In genomic region chr16:46918905-46919792, GRCh38 we compare ENCODE assay signal across 1 cellular context.
TF ChIP-seq lines count a peak whose summit lies in the region.

No MANE protein-coding gene starts in this region.

TF ChIP-seq in GM12878, 131 proteins besides CTCF, POLR2A, EP300 and RAD21 (continues in another document):
- TF ChIP-seq BMI1 (IDR thresholded peaks at IDR 0.05; ENCODE audit: borderline replicate concordance): no peak
- peak; percentile 67; the same call in 1 of the 3 replicates for TF ChIP-seq POU2F2 (IDR thresholded peaks at IDR 0.05; ENCODE audit: borderline replicate concordance, low read depth, low read length)
- no peak for TF ChIP-seq WRNIP1 (IDR thresholded peaks at IDR 0.05; ENCODE audit: borderline replicate concordance, low read depth, low read length)
- no peak for TF ChIP-seq HDAC2 (IDR thresholded peaks at IDR 0.05)
- no peak for TF ChIP-seq ZNF622 (IDR thresholded peaks at IDR 0.05)
- TF ChIP-seq YY1 (IDR thresholded peaks at IDR 0.05; ENCODE audit: low read depth, low read length): peak; percentile 30; the same call in 1 of the 2 replicates
- no peak for TF ChIP-seq ATF7 (IDR thresholded peaks at IDR 0.05; ENCODE audit: low read depth)
- TF ChIP-seq IRF4 (IDR thresholded peaks at IDR 0.05; ENCODE audit: low read depth, low read length): 0 out of 2 replicates have a peak, but pooled peaks have one; percentile 55
- no peak for TF ChIP-seq KDM1A (IDR thresholded peaks at IDR 0.05; ENCODE audit: borderline replicate concordance)
- TF ChIP-seq TCF12 (IDR thresholded peaks at IDR 0.05; ENCODE audit: low read depth, low read length): peak; percentile 76
- TF ChIP-seq POLR2AphosphoS2 (IDR thresholded peaks at IDR 0.05; ENCODE audit: low read depth, low read length): no peak
- TF ChIP-seq BHLHE40 (IDR thresholded peaks at IDR 0.05; ENCODE audit: borderline replicate concordance in 1 of 2, low read depth in 2 of 2, low read length in 1 of 2): peak in 1 of 2 experiments; percentile 15; a peak in 1 of 4 replicates
- TF ChIP-seq ELK1 (IDR thresholded peaks at IDR 0.05; ENCODE audit: low read depth, low read length): no peak
- TF ChIP-seq, protein P1, sequence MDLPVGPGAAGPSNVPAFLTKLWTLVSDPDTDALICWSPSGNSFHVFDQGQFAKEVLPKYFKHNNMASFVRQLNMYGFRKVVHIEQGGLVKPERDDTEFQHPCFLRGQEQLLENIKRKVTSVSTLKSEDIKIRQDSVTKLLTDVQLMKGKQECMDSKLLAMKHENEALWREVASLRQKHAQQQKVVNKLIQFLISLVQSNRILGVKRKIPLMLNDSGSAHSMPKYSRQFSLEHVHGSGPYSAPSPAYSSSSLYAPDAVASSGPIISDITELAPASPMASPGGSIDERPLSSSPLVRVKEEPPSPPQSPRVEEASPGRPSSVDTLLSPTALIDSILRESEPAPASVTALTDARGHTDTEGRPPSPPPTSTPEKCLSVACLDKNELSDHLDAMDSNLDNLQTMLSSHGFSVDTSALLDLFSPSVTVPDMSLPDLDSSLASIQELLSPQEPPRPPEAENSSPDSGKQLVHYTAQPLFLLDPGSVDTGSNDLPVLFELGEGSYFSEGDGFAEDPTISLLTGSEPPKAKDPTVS (IDR thresholded peaks at IDR 0.05; ENCODE audit: low read depth, low read length): no peak
- no peak for TF ChIP-seq BCLAF1 (IDR thresholded peaks at IDR 0.05)
- TF ChIP-seq CHD4 (IDR thresholded peaks at IDR 0.05): no peak
- TF ChIP-seq SREBF2 (IDR thresholded peaks at IDR 0.05; ENCODE audit: low read length): no peak
- TF ChIP-seq, protein P2, sequence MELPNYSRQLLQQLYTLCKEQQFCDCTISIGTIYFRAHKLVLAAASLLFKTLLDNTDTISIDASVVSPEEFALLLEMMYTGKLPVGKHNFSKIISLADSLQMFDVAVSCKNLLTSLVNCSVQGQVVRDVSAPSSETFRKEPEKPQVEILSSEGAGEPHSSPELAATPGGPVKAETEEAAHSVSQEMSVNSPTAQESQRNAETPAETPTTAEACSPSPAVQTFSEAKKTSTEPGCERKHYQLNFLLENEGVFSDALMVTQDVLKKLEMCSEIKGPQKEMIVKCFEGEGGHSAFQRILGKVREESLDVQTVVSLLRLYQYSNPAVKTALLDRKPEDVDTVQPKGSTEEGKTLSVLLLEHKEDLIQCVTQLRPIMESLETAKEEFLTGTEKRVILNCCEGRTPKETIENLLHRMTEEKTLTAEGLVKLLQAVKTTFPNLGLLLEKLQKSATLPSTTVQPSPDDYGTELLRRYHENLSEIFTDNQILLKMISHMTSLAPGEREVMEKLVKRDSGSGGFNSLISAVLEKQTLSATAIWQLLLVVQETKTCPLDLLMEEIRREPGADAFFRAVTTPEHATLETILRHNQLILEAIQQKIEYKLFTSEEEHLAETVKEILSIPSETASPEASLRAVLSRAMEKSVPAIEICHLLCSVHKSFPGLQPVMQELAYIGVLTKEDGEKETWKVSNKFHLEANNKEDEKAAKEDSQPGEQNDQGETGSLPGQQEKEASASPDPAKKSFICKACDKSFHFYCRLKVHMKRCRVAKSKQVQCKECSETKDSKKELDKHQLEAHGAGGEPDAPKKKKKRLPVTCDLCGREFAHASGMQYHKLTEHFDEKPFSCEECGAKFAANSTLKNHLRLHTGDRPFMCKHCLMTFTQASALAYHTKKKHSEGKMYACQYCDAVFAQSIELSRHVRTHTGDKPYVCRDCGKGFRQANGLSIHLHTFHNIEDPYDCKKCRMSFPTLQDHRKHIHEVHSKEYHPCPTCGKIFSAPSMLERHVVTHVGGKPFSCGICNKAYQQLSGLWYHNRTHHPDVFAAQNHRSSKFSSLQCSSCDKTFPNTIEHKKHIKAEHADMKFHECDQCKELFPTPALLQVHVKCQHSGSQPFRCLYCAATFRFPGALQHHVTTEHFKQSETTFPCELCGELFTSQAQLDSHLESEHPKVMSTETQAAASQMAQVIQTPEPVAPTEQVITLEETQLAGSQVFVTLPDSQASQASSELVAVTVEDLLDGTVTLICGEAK (IDR thresholded peaks at IDR 0.05; ENCODE audit: borderline replicate concordance): no peak
- peak; percentile 82 for TF ChIP-seq TCF3 (IDR thresholded peaks at IDR 0.05; ENCODE audit: borderline replicate concordance, insufficient read depth, low read depth, low read length)
- no peak for TF ChIP-seq BRCA1 (IDR thresholded peaks at IDR 0.05; ENCODE audit: low read depth, low read length)
- TF ChIP-seq NFXL1 (IDR thresholded peaks at IDR 0.05; ENCODE audit: borderline replicate concordance): no peak
- no peak for TF ChIP-seq RELB (IDR thresholded peaks at IDR 0.05; ENCODE audit: low read depth)
- TF ChIP-seq, protein P3, sequence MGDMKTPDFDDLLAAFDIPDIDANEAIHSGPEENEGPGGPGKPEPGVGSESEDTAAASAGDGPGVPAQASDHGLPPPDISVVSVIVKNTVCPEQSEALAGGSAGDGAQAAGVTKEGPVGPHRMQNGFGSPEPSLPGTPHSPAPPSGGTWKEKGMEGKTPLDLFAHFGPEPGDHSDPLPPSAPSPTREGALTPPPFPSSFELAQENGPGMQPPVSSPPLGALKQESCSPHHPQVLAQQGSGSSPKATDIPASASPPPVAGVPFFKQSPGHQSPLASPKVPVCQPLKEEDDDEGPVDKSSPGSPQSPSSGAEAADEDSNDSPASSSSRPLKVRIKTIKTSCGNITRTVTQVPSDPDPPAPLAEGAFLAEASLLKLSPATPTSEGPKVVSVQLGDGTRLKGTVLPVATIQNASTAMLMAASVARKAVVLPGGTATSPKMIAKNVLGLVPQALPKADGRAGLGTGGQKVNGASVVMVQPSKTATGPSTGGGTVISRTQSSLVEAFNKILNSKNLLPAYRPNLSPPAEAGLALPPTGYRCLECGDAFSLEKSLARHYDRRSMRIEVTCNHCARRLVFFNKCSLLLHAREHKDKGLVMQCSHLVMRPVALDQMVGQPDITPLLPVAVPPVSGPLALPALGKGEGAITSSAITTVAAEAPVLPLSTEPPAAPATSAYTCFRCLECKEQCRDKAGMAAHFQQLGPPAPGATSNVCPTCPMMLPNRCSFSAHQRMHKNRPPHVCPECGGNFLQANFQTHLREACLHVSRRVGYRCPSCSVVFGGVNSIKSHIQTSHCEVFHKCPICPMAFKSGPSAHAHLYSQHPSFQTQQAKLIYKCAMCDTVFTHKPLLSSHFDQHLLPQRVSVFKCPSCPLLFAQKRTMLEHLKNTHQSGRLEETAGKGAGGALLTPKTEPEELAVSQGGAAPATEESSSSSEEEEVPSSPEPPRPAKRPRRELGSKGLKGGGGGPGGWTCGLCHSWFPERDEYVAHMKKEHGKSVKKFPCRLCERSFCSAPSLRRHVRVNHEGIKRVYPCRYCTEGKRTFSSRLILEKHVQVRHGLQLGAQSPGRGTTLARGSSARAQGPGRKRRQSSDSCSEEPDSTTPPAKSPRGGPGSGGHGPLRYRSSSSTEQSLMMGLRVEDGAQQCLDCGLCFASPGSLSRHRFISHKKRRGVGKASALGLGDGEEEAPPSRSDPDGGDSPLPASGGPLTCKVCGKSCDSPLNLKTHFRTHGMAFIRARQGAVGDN (IDR thresholded peaks at IDR 0.05): no peak
- no peak for TF ChIP-seq CHD1 (IDR thresholded peaks at IDR 0.05; ENCODE audit: low read depth, low read length)
- no peak for TF ChIP-seq DPF2 (IDR thresholded peaks at IDR 0.05)
- no peak for TF ChIP-seq HDAC6 (IDR thresholded peaks at IDR 0.05; ENCODE audit: unreplicated experiment)
- TF ChIP-seq LARP7 (IDR thresholded peaks at IDR 0.05): no peak
- TF ChIP-seq EED (IDR thresholded peaks at IDR 0.05; ENCODE audit: low read depth): no peak
- TF ChIP-seq, protein P4, sequence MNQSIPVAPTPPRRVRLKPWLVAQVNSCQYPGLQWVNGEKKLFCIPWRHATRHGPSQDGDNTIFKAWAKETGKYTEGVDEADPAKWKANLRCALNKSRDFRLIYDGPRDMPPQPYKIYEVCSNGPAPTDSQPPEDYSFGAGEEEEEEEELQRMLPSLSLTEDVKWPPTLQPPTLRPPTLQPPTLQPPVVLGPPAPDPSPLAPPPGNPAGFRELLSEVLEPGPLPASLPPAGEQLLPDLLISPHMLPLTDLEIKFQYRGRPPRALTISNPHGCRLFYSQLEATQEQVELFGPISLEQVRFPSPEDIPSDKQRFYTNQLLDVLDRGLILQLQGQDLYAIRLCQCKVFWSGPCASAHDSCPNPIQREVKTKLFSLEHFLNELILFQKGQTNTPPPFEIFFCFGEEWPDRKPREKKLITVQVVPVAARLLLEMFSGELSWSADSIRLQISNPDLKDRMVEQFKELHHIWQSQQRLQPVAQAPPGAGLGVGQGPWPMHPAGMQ (IDR thresholded peaks at IDR 0.05; ENCODE audit: borderline replicate concordance): no peak
- no peak for TF ChIP-seq RBBP5 (conservative IDR thresholded peaks at IDR 0.05)
- no peak for TF ChIP-seq NR2C2 (IDR thresholded peaks at IDR 0.05; ENCODE audit: borderline replicate concordance, control insufficient read depth, insufficient read length, low read depth)
- TF ChIP-seq RAD51 (IDR thresholded peaks at IDR 0.05): no peak
- TF ChIP-seq, protein P5, sequence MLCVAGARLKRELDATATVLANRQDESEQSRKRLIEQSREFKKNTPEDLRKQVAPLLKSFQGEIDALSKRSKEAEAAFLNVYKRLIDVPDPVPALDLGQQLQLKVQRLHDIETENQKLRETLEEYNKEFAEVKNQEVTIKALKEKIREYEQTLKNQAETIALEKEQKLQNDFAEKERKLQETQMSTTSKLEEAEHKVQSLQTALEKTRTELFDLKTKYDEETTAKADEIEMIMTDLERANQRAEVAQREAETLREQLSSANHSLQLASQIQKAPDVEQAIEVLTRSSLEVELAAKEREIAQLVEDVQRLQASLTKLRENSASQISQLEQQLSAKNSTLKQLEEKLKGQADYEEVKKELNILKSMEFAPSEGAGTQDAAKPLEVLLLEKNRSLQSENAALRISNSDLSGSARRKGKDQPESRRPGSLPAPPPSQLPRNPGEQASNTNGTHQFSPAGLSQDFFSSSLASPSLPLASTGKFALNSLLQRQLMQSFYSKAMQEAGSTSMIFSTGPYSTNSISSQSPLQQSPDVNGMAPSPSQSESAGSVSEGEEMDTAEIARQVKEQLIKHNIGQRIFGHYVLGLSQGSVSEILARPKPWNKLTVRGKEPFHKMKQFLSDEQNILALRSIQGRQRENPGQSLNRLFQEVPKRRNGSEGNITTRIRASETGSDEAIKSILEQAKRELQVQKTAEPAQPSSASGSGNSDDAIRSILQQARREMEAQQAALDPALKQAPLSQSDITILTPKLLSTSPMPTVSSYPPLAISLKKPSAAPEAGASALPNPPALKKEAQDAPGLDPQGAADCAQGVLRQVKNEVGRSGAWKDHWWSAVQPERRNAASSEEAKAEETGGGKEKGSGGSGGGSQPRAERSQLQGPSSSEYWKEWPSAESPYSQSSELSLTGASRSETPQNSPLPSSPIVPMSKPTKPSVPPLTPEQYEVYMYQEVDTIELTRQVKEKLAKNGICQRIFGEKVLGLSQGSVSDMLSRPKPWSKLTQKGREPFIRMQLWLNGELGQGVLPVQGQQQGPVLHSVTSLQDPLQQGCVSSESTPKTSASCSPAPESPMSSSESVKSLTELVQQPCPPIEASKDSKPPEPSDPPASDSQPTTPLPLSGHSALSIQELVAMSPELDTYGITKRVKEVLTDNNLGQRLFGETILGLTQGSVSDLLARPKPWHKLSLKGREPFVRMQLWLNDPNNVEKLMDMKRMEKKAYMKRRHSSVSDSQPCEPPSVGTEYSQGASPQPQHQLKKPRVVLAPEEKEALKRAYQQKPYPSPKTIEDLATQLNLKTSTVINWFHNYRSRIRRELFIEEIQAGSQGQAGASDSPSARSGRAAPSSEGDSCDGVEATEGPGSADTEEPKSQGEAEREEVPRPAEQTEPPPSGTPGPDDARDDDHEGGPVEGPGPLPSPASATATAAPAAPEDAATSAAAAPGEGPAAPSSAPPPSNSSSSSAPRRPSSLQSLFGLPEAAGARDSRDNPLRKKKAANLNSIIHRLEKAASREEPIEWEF (IDR thresholded peaks at IDR 0.05; ENCODE audit: insufficient replicate concordance, low read depth, low read length): no peak
- TF ChIP-seq HDGF (IDR thresholded peaks at IDR 0.05): no peak
- no peak for TF ChIP-seq NBN (IDR thresholded peaks at IDR 0.05)
- TF ChIP-seq MTA3 (IDR thresholded peaks at IDR 0.05; ENCODE audit: borderline replicate concordance, low read length): no peak
